Comparison of ENCODE assay signal across 8 cellular contexts in the genomic region with DNA sequence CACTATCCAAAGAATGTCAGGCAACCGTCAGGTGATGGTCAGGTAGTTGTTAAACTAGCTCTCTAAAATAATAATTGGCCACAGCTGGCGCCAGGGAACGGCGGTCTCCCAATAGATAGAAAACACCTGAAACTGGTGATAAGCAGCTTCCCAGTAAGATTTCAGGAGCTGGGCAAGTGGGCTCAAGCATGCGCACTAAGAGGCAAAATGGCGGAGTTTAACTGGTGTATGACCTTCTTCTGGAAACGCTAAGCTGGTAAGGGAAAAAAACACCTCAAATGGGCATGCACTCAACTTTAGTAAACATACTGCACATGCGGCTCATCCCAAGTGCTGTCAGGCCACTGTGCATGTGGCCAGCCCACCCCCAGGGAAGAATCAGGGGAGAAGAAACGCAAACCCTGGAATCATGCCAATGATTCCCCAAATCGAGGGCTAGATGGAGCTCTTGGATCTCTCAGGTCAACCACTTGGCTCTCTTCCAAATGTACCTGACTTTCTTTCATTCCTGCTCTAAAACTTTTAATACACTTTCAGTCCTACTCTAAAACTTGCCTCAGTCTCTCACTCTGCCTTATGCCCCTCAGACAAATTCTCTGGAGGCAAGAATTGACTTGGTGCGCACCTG.
DNase-seq lines count a peak whose midpoint lies in the region; ATAC-seq, FAIRE-seq and TF ChIP-seq lines count a peak whose summit lies in the region.

No MANE protein-coding gene starts in this region.

- TF ChIP-seq CTCF in esophagus squamous epithelium (IDR thresholded peaks at IDR 0.05) (peak in 4 of 6 experiments; percentile 21 to 40 (median 33)), coronary artery (IDR thresholded peaks at IDR 0.05) (no peak)

- H3K4me3 ChIP-seq in esophagus squamous epithelium = no peak overlapping the region
- H3K4me3 ChIP-seq in small intestine (ENCODE audit: low read depth in 1 of 2, low read length in 2 of 2) = no peak overlapping the region
- H3K4me3 ChIP-seq in coronary artery = no peak overlapping the region

- H3K27me3 ChIP-seq in esophagus squamous epithelium = no peaks in the 10 kb centered on the region
- no peaks in the 10 kb centered on the region for H3K27me3 ChIP-seq in small intestine (ENCODE audit: control insufficient read depth in 2 of 2, insufficient read depth in 2 of 2, low read length in 2 of 2)

- 65 to 75% methylated on average over 8 to 11 of the region's 11 CpGs for WGBS in esophagus squamous epithelium, 2 donors
- WGBS in small intestine, 3 donors = 70 to 78% (median 76%) methylated on average over 11 of the region's 11 CpGs

- H3K4me1 ChIP-seq in esophagus squamous epithelium (peaks cover 0 to 15% (median under 1%) of the 10 kb centered on the region in 3 donors), small intestine (ENCODE audit: control insufficient read depth in 2 of 2, insufficient read depth in 1 of 2, low read depth in 1 of 2, low read length in 1 of 2) (no peaks in the 10 kb centered on the region)

- TF ChIP-seq POLR2A in esophagus squamous epithelium (IDR thresholded peaks at IDR 0.05) = no peak

- intact Hi-C loops in esophagus squamous epithelium (cut with DNase I) = no loop called here

- ATAC-seq in HG03159 (IDR thresholded peaks at IDR 0.05; ENCODE audit: unreplicated experiment) = no peak
- ATAC-seq in GM21515 (IDR thresholded peaks at IDR 0.05; ENCODE audit: unreplicated experiment) = no peak

- H3K9me3 ChIP-seq in esophagus squamous epithelium (no peaks in the 10 kb centered on the region), small intestine (ENCODE audit: control insufficient read depth, low read depth) (no peaks in the 10 kb centered on the region)

- no peak for FAIRE-seq in small intestine (lab: Jason Lieb, UNC)

- H3K27ac ChIP-seq in esophagus squamous epithelium = no peak overlapping the region
- H3K27ac ChIP-seq in small intestine (ENCODE audit: low read depth in 1 of 2, low read length in 1 of 2) = no peak overlapping the region
- no peak overlapping the region for H3K27ac ChIP-seq in coronary artery

- DNase-seq in NCI-H1092 (lab: John Stamatoyannopoulos, UW) = peak; percentile 14
- DNase-seq in NCI-H1092 treated with DMSO at 0.1 percent for 48 hours (lab: John Stamatoyannopoulos, UW) = no peak
- DNase-seq in OCI-M1 (lab: John Stamatoyannopoulos, UW) = peak; percentile 8
- DNase-seq in esophagus squamous epithelium (lab: John Stamatoyannopoulos, UW) = no peak
- peak; percentile 72 for DNase-seq in small intestine
- DNase-seq in coronary artery (ENCODE audit: low spot score) = no peak

- no peaks in the 10 kb centered on the region for H3K36me3 ChIP-seq in esophagus squamous epithelium
- H3K36me3 ChIP-seq in small intestine (ENCODE audit: control insufficient read depth in 2 of 2, insufficient read depth in 2 of 2, low read length in 2 of 2) = no peaks in the 10 kb centered on the region

Comparison
In these comparisons a context has a peak if more than half of its experiments do, and no peak if none do; other contexts are left out.
1. DNase-seq: peak in NCI-H1092 (single experiment), OCI-M1 (single experiment) and small intestine (single experiment); none in NCI-H1092 treated with DMSO at 0.1 percent for 48 hours (single experiment), esophagus squamous epithelium (single experiment) and coronary artery (single experiment).